8 cellular contexts compared by ENCODE assay signal in genomic region chr22:21865041-21865440, GRCh38. TPM values are rescaled to one million over a fixed set of nuclear protein-coding genes. Genes with fewer than 3 reads are reported as not detected.
A peak's percentile ranks its signal among the peaks of the same experiment; 100 is the strongest.
DNase-seq lines count a peak whose midpoint lies in the region; ATAC-seq and TF ChIP-seq lines count a peak whose summit lies in the region.

No MANE protein-coding gene starts in this region.

- no peak overlapping the region for H2AK5ac ChIP-seq in H9 (ENCODE audit: insufficient read length, low read length)

- TF ChIP-seq EP300 in stomach (IDR thresholded peaks at IDR 0.05) = no peak

- peak overlapping the region; percentile 20 to 54; a peak in 4 of 5 replicates for H3K4me3 Mint-ChIP-seq in H9

- H3K14ac ChIP-seq in H9 (ENCODE audit: insufficient read depth, low read length) = no peak overlapping the region

- TF ChIP-seq CTCF in H9 (conservative IDR thresholded peaks at IDR 0.05) (no peak), hepatocyte (IDR thresholded peaks at IDR 0.05; ENCODE audit: poor library complexity) (no peak), stomach (IDR thresholded peaks at IDR 0.05) (no peak)

- H3K27me3 Mint-ChIP-seq in H9 (ENCODE audit: low read depth) = peaks cover 2% of the 10 kb centered on the region; the same call in 1 of the 2 replicates

- peak overlapping the region; percentile 99 for H3K4me3 ChIP-seq in hepatocyte
- H3K4me3 ChIP-seq in stomach = peak overlapping the region in 2 of 4 donors; percentile 75 to 88

- H3K9ac ChIP-seq in H9 (ENCODE audit: extremely low read depth, insufficient read length, low read length) = no peak overlapping the region

- no peak overlapping the region for H3K27ac ChIP-seq in H9 (ENCODE audit: insufficient read length, low read depth, low read length)
- H3K27ac ChIP-seq in hepatocyte = no peak overlapping the region
- H3K27ac ChIP-seq in stomach = peak overlapping the region in 3 of 5 donors; percentile 27 to 97 (median 93)

- intact Hi-C loops in stomach (cut with DNase I; ENCODE audit: low total_unique reads) = loop anchor here (10.0 kb wide), 1 partner anchor 60 kb away; no protein-coding TSS in a partner anchor

- H3K56ac ChIP-seq in H9 (ENCODE audit: insufficient read length, low read depth, low read length) = no peak overlapping the region

- no peak for ATAC-seq in GM21786 (IDR thresholded peaks at IDR 0.05; ENCODE audit: unreplicated experiment)
- no peak for ATAC-seq in GM21526 (IDR thresholded peaks at IDR 0.05; ENCODE audit: low FRiP score, unreplicated experiment)

- H3K27me3 ChIP-seq in H9 (ENCODE audit: insufficient read depth, low read length) (no peaks in the 10 kb centered on the region), hepatocyte (no peaks in the 10 kb centered on the region), stomach (no peaks in the 10 kb centered on the region)

- no peak overlapping the region for H3K4ac ChIP-seq in H9 (ENCODE audit: low read depth, low read length)

- H2BK5ac ChIP-seq in H9 (ENCODE audit: insufficient read length, low read length) = no peak overlapping the region

- no peak for TF ChIP-seq POLR2A in stomach (IDR thresholded peaks at IDR 0.05)

- peak overlapping the region; percentile 15 for H3K4me2 ChIP-seq in H9 (ENCODE audit: insufficient read depth, insufficient read length, low read length)
- H3K4me2 ChIP-seq in hepatocyte = peak overlapping the region; percentile 91

- peaks cover 50 to 64% of the 10 kb centered on the region in 2 experiments for H3K4me1 Mint-ChIP-seq in H9

- no peak overlapping the region for H4K8ac ChIP-seq in H9 (replicated peaks; ENCODE audit: insufficient read length, low read depth, low read length)

- H3K4me1 ChIP-seq in H9 (ENCODE audit: insufficient read depth, low read length) = peaks cover 8% of the 10 kb centered on the region
- peaks cover 38% of the 10 kb centered on the region for H3K4me1 ChIP-seq in hepatocyte (ENCODE audit: insufficient read depth)
- H3K4me1 ChIP-seq in stomach = peaks cover 40 to 74% (median 58%) of the 10 kb centered on the region in 4 donors

- no peak overlapping the region for H4K91ac ChIP-seq in H9 (ENCODE audit: insufficient read length, low read depth, low read length)

- no peak overlapping the region for H3K18ac ChIP-seq in H9 (ENCODE audit: insufficient read length, low read depth, low read length)

- H3K23ac ChIP-seq in H9 (ENCODE audit: insufficient read length, low read depth, low read length) = no peak overlapping the region

- H3K36me3 ChIP-seq in hepatocyte (replicated peaks; ENCODE audit: insufficient read depth, low read depth) (no peaks in the 10 kb centered on the region), stomach (no peaks in the 10 kb centered on the region)

- H3K79me1 ChIP-seq in H9 (ENCODE audit: insufficient read depth, low read depth, low read length, poor library complexity, severe bottlenecking) = peaks cover 5% of the 10 kb centered on the region

- WGBS in H9 (ENCODE audit: extremely low coverage, insufficient read length, low lambda C conversion rate) = no CpG with 5 or more reads among the region's 3 CpGs
- 19% methylated on average over 3 of the region's 3 CpGs for WGBS in hepatocyte (ENCODE audit: low lambda C conversion rate, missing lambda C conversion rate)
- 12 to 20% (median 15%) methylated on average over 3 of the region's 3 CpGs for WGBS in stomach, 5 donors

- H3K27ac Mint-ChIP-seq in H9 = no peak overlapping the region

- H4K20me1 ChIP-seq in H9 (ENCODE audit: control insufficient read depth, insufficient read depth, insufficient read length) = peaks cover 2% of the 10 kb centered on the region
- peaks cover 68% of the 10 kb centered on the region for H4K20me1 ChIP-seq in hepatocyte (ENCODE audit: insufficient read depth, poor library complexity, severe bottlenecking)

- H2AFZ ChIP-seq in H9 (ENCODE audit: low read length) (no peak overlapping the region), hepatocyte (no peak overlapping the region)

- peaks cover 3% of the 10 kb centered on the region for H3K23me2 ChIP-seq in H9 (ENCODE audit: insufficient read length, low read depth, low read length, poor library complexity, severe bottlenecking)

- H3T11ph ChIP-seq in H9 (ENCODE audit: low read length) = no peak overlapping the region

- H3K9me3 Mint-ChIP-seq in H9 = no peaks in the 10 kb centered on the region

- H3K9me3 ChIP-seq in H9 (ENCODE audit: control insufficient read depth, low read depth, low read length) (no peaks in the 10 kb centered on the region), hepatocyte (ENCODE audit: low read depth) (no peaks in the 10 kb centered on the region), stomach (no peaks in the 10 kb centered on the region)

- H2BK20ac ChIP-seq in H9 (ENCODE audit: low read depth, low read length, poor library complexity, severe bottlenecking) = no peak overlapping the region

- no peak overlapping the region for H2BK15ac ChIP-seq in H9 (ENCODE audit: low read depth, low read length)

- H3K9me2 ChIP-seq in hepatocyte (replicated peaks; ENCODE audit: insufficient read depth) = no peaks in the 10 kb centered on the region

- H2BK12ac ChIP-seq in H9 (ENCODE audit: insufficient read length, low read depth, low read length) = no peak overlapping the region

- H4K5ac ChIP-seq in H9 (ENCODE audit: insufficient read length, low read depth, low read length) = no peak overlapping the region

- H3K79me2 ChIP-seq in H9 (ENCODE audit: insufficient read depth, low read length) (peaks cover 49% of the 10 kb centered on the region; the same call in 1 of the 2 replicates), hepatocyte (peaks cover 76% of the 10 kb centered on the region)

- H2BK120ac ChIP-seq in H9 (ENCODE audit: low read depth, low read length, poor library complexity, severe bottlenecking) = no peak overlapping the region

- DNase-seq in AG08396 (ENCODE audit: low spot score) (peak; percentile 72), H9 (no peak), hepatocyte (ENCODE audit: low spot score) (peak; percentile 56), stomach (peak; percentile 35)
- peak; percentile 32 to 37 for DNase-seq in activated T-cell treated with anti-CD3 and anti-CD28 coated beads, Interleukin-2, amount 50 U/mL, for 48 hours
- no peak for DNase-seq in stimulated activated naive CD4-positive, alpha-beta T cell (lab: John Stamatoyannopoulos, UW)

- peaks cover 0 to 6% (median 0%) of the 10 kb centered on the region in 3 experiments; a peak in 5 of 7 replicates for H3K36me3 Mint-ChIP-seq in H9 (ENCODE audit: insufficient read depth in 1 of 3, low read depth in 3 of 3)

RNA-seq across cellular contexts. Expression of gene MAPK1, which starts 2.4 kb away (rescaled TPM):
- total RNA-seq in H9 (2021) = 90.3 and 98.1 TPM in 2 replicates
- total RNA-seq in hepatocyte = 52.2 and 53.4 TPM in 2 replicates
- polyA plus RNA-seq in hepatocyte = 66.1 and 74.5 TPM in 2 replicates
- 10 to 100 TPM; 42.0 to 81.6 (median 56.5) TPM for total RNA-seq in stomach
- polyA plus RNA-seq in stomach = 10 to 100 TPM; 10.4 to 20.5 (median 17.5) TPM

Comparison
In these comparisons a context has a peak if more than half of its experiments do, and no peak if none do; other contexts are left out.
1. DNase-seq: peak in AG08396 (single experiment), activated T-cell treated with anti-CD3 and anti-CD28 coated beads, Interleukin-2, amount 50 U/mL, for 48 hours (2 of 2), hepatocyte (single experiment) and stomach (single experiment); none in H9 (single experiment) and stimulated activated naive CD4-positive, alpha-beta T cell (0 of 6).
2. H3K27ac ChIP-seq: peak in stomach (3 of 5); none in H9 (single experiment) and hepatocyte (single experiment).